Comparison of ENCODE assay signal across 8 cellular contexts in genomic region chr6:137873273-137873762, GRCh38. TPM values are rescaled to one million over a fixed set of nuclear protein-coding genes. Genes with fewer than 3 reads are reported as not detected.
DNase-seq lines count a peak whose midpoint lies in the region; ATAC-seq, FAIRE-seq and TF ChIP-seq lines count a peak whose summit lies in the region.

No MANE protein-coding gene starts in this region.

- H3K4me1 Mint-ChIP-seq in IgD-negative memory B cell = peaks cover 51 to 70% (median 63%) of the 10 kb centered on the region in 3 donors
- peaks cover 78% of the 10 kb centered on the region for H3K4me1 Mint-ChIP-seq in activated CD8-positive, alpha-beta memory T cell treated with anti-CD3 and anti-CD28 coated beads, Interleukin-2, amount 10 ng/mL, durations not matched to agents 7 days and 5 days

- peak; percentile 93 to 96 for ATAC-seq in A549
- ATAC-seq in GM19324 (IDR thresholded peaks at IDR 0.05; ENCODE audit: low FRiP score, unreplicated experiment) = peak; percentile 24
- ATAC-seq in activated CD8-positive, alpha-beta memory T cell treated with anti-CD3 and anti-CD28 coated beads, Interleukin-2, amount 10 ng/mL, durations not matched to agents 7 days and 5 days = peak; percentile 9
- ATAC-seq in foreskin keratinocyte = peak; percentile 76

- peak; percentile 72 to 82 for DNase-seq in A549 (ENCODE audit: low read depth in 1 of 2, low spot score in 1 of 2)
- peak; percentile 72 for DNase-seq in activated CD8-positive, alpha-beta memory T cell treated with anti-CD3 and anti-CD28 coated beads, Interleukin-2, amount 10 ng/mL, durations not matched to agents 7 days and 5 days
- peak; percentile 85 to 90 for DNase-seq in foreskin keratinocyte
- DNase-seq in stimulated activated CD4-positive, alpha-beta T cell treated with anti-CD3 and anti-CD28 coated beads, Interleukin-12 subunit alpha, Interleukin-12 subunit beta, amount 100 ng/mL, for 48 hours (ENCODE audit: low read depth in 2 of 3, low spot score in 1 of 3) = peak; percentile 84 to 86 (median 85)
- DNase-seq in GM19240 (ENCODE audit: insufficient read length, low spot score) = no peak
- DNase-seq in DMS114 treated with DMSO at 0.1 percent for 48 hours (lab: John Stamatoyannopoulos, UW; ENCODE audit: unreplicated experiment) = no peak

- peak overlapping the region; percentile 80 for H3K4me2 ChIP-seq in A549

- H3K4me1 ChIP-seq in A549 = peaks cover 26% of the 10 kb centered on the region
- peaks cover 20% of the 10 kb centered on the region for H3K4me1 ChIP-seq in foreskin keratinocyte

- POLR2A ChIA-PET in A549 (lab: Yijun Ruan, JAX) = interaction anchor here (0.7 to 1.2 kb wide), 2 partner anchors 9 to 62 kb away, joined by 3 read pairs; no protein-coding TSS in a partner anchor

- peak overlapping the region; percentile 21; the same call in 1 of the 3 replicates for H3K4me3 ChIP-seq in A549

- H3K36me3 Mint-ChIP-seq in IgD-negative memory B cell = peaks cover 4% of the 10 kb centered on the region
- H3K36me3 Mint-ChIP-seq in activated CD8-positive, alpha-beta memory T cell treated with anti-CD3 and anti-CD28 coated beads, Interleukin-2, amount 10 ng/mL, durations not matched to agents 7 days and 5 days = peaks cover 85% of the 10 kb centered on the region

- H3K27me3 ChIP-seq in foreskin keratinocyte = no peaks in the 10 kb centered on the region

- no peak for TF ChIP-seq POLR2A in A549 (IDR thresholded peaks at IDR 0.05; ENCODE audit: low read length)

- no peaks in the 10 kb centered on the region for H3K27me3 Mint-ChIP-seq in IgD-negative memory B cell
- no peaks in the 10 kb centered on the region for H3K27me3 Mint-ChIP-seq in activated CD8-positive, alpha-beta memory T cell treated with anti-CD3 and anti-CD28 coated beads, Interleukin-2, amount 10 ng/mL, durations not matched to agents 7 days and 5 days

- peak overlapping the region; percentile 65 to 99 (median 84) for H3K4me3 Mint-ChIP-seq in IgD-negative memory B cell
- peak overlapping the region; percentile 79 for H3K4me3 Mint-ChIP-seq in activated CD8-positive, alpha-beta memory T cell treated with anti-CD3 and anti-CD28 coated beads, Interleukin-2, amount 10 ng/mL, durations not matched to agents 7 days and 5 days

- no peak for TF ChIP-seq EP300 in A549 (IDR thresholded peaks at IDR 0.05)

- peak overlapping the region; percentile 74 to 78 for H3K27ac ChIP-seq in A549
- H3K27ac ChIP-seq in foreskin keratinocyte = peak overlapping the region; percentile 67

- peak overlapping the region; percentile 90 to 99 (median 91) for H3K27ac Mint-ChIP-seq in IgD-negative memory B cell
- H3K27ac Mint-ChIP-seq in activated CD8-positive, alpha-beta memory T cell treated with anti-CD3 and anti-CD28 coated beads, Interleukin-2, amount 10 ng/mL, durations not matched to agents 7 days and 5 days = peak overlapping the region; percentile 93

- H3K9me3 Mint-ChIP-seq in IgD-negative memory B cell = no peaks in the 10 kb centered on the region
- H3K9me3 Mint-ChIP-seq in activated CD8-positive, alpha-beta memory T cell treated with anti-CD3 and anti-CD28 coated beads, Interleukin-2, amount 10 ng/mL, durations not matched to agents 7 days and 5 days (ENCODE audit: low read depth) = no peaks in the 10 kb centered on the region

- no peak for FAIRE-seq in A549 (lab: Jason Lieb, UNC)

- TF ChIP-seq CTCF in A549 (IDR thresholded peaks at IDR 0.05) (no peak), foreskin keratinocyte (conservative IDR thresholded peaks at IDR 0.05) (no peak)

- H3K9me3 ChIP-seq in A549 = no peaks in the 10 kb centered on the region

- TF ChIP-seq RAD21 in A549 (conservative IDR thresholded peaks at IDR 0.05 in 1 of 2, IDR thresholded peaks at IDR 0.05 in 1 of 2) = no peak

- CTCF ChIA-PET in A549 (lab: Yijun Ruan, JAX) = interaction anchor here (0.7 to 5.2 kb wide), 3 partner anchors 72 to 165 kb away, joined by 3 to 24 read pairs (median 6); no protein-coding TSS in a partner anchor
- CTCF ChIA-PET in activated CD8-positive, alpha-beta memory T cell treated with anti-CD3 and anti-CD28 coated beads, Interleukin-2, amount 10 ng/mL, durations not matched to agents 7 days and 5 days (lab: Charles Lee) = interaction anchor here (1.0 to 13.4 kb wide), 9 partner anchors 9 to 168 kb away, joined by 4 to 273 read pairs (median 62); no protein-coding TSS in a partner anchor

- 2% methylated on average over 7 of the region's 7 CpGs for WGBS in A549 (ENCODE audit: missing lambda C conversion rate)

TF ChIP-seq in A549, 52 proteins besides CTCF, POLR2A, EP300 and RAD21:
- TF ChIP-seq, protein P1, sequence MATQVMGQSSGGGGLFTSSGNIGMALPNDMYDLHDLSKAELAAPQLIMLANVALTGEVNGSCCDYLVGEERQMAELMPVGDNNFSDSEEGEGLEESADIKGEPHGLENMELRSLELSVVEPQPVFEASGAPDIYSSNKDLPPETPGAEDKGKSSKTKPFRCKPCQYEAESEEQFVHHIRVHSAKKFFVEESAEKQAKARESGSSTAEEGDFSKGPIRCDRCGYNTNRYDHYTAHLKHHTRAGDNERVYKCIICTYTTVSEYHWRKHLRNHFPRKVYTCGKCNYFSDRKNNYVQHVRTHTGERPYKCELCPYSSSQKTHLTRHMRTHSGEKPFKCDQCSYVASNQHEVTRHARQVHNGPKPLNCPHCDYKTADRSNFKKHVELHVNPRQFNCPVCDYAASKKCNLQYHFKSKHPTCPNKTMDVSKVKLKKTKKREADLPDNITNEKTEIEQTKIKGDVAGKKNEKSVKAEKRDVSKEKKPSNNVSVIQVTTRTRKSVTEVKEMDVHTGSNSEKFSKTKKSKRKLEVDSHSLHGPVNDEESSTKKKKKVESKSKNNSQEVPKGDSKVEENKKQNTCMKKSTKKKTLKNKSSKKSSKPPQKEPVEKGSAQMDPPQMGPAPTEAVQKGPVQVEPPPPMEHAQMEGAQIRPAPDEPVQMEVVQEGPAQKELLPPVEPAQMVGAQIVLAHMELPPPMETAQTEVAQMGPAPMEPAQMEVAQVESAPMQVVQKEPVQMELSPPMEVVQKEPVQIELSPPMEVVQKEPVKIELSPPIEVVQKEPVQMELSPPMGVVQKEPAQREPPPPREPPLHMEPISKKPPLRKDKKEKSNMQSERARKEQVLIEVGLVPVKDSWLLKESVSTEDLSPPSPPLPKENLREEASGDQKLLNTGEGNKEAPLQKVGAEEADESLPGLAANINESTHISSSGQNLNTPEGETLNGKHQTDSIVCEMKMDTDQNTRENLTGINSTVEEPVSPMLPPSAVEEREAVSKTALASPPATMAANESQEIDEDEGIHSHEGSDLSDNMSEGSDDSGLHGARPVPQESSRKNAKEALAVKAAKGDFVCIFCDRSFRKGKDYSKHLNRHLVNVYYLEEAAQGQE (IDR thresholded peaks at IDR 0.05) = no peak
- TF ChIP-seq CEBPB (IDR thresholded peaks at IDR 0.05) (peak; percentile 50 to 89; a peak in 3 of 4 replicates), FOXS1 (CRISPR knock-in tag; IDR thresholded peaks at IDR 0.05) (no peak), JUN (IDR thresholded peaks at IDR 0.05) (0 out of 5 replicates have a peak, but pooled peaks of 1 of the 2 experiments have one; percentile 21), FOSB (CRISPR knock-in tag; IDR thresholded peaks at IDR 0.05) (no peak), MAFK (IDR thresholded peaks at IDR 0.05; ENCODE audit: partially characterized antibody) (no peak)
- TF ChIP-seq, protein P2, sequence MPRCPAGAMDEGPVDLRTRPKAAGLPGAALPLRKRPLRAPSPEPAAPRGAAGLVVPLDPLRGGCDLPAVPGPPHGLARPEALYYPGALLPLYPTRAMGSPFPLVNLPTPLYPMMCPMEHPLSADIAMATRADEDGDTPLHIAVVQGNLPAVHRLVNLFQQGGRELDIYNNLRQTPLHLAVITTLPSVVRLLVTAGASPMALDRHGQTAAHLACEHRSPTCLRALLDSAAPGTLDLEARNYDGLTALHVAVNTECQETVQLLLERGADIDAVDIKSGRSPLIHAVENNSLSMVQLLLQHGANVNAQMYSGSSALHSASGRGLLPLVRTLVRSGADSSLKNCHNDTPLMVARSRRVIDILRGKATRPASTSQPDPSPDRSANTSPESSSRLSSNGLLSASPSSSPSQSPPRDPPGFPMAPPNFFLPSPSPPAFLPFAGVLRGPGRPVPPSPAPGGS (IDR thresholded peaks at IDR 0.05) = no peak

RNA-seq across cellular contexts. Expression of gene TNFAIP3, which starts 6.3 kb away (rescaled TPM):
- polyA plus RNA-seq in A549 (2011; rRNA removed) = 8.5 and 18.3 TPM in 2 replicates
- polyA plus RNA-seq in A549 (2012; cell fraction: cytosol; rRNA removed) = 3.7 and 5.1 TPM in 2 replicates
- 11.4 and 13.6 TPM in 2 replicates for polyA plus RNA-seq in A549 (2012; cell fraction: nucleus; rRNA removed)
- polyA plus RNA-seq in A549 (2017; fragmentation: RNase III; extraction: RNeasy Plus Mini Kit Qiagen cat#74134 plus additional on column Dnase treatment) = 2.7 to 4.7 TPM (median 3.9 TPM) in 3 replicates
- 4.7 and 9.9 TPM in 2 replicates for polyA minus RNA-seq in A549 (2011; rRNA and poly(A)+ RNA removed)
- polyA plus RNA-seq in IgD-negative memory B cell = 40.7 TPM
- total RNA-seq in activated CD8-positive, alpha-beta memory T cell treated with anti-CD3 and anti-CD28 coated beads, Interleukin-2, amount 10 ng/mL, durations not matched to agents 7 days and 5 days = 100 to 1,000 TPM in 1 of 2 experiments, 10 to 100 TPM in 1; 86.7 to 225 TPM
- 70.7 and 92.9 TPM in 2 replicates for total RNA-seq in foreskin keratinocyte
- polyA plus RNA-seq in foreskin keratinocyte = 24.8 and 27.1 TPM in 2 replicates

Comparison
In these comparisons a context has a peak if more than half of its experiments do, and no peak if none do; other contexts are left out.
1. ATAC-seq: peak in every context shown above with its lines; median percentile 94 in A549; 76 in foreskin keratinocyte; 24 in GM19324; 9 in activated CD8-positive, alpha-beta memory T cell treated with anti-CD3 and anti-CD28 coated beads, Interleukin-2, amount 10 ng/mL, durations not matched to agents 7 days and 5 days.
2. DNase-seq: peak in A549 (2 of 2), activated CD8-positive, alpha-beta memory T cell treated with anti-CD3 and anti-CD28 coated beads, Interleukin-2, amount 10 ng/mL, durations not matched to agents 7 days and 5 days (single experiment), foreskin keratinocyte (2 of 2) and stimulated activated CD4-positive, alpha-beta T cell treated with anti-CD3 and anti-CD28 coated beads, Interleukin-12 subunit alpha, Interleukin-12 subunit beta, amount 100 ng/mL, for 48 hours (3 of 3); none in GM19240 (single experiment) and DMS114 treated with DMSO at 0.1 percent for 48 hours (single experiment).